19 cellular contexts compared by ENCODE assay signal in the genomic region with DNA sequence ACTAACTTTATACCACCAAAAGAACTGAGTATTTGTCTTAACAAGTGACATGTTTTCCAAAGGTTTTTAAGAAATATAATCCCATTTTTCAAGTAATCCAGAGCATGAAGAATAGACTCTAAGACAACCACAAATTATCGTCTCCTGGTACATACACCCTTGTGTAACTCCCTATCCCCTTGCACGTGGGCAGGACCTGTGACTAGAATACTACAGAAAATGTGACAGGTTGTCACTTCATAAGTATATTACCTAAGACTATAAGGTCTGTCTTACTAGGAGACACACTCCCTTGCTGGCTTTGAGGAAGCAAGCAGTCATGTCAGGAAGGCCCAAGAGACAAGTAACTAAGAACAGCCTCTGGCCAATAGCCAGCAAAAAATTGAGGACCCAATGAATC. TPM values are rescaled to one million over a fixed set of nuclear protein-coding genes. Genes with fewer than 3 reads are reported as not detected.
DNase-seq lines count a peak whose midpoint lies in the region; ATAC-seq and TF ChIP-seq lines count a peak whose summit lies in the region.
"Had no signal": no experiment of that assay in that cellular context is flagged by ENCODE, and none has a peak within 500 bp of the region (broad histone marks: within the 10 kb centered on the region; RNA-seq: fewer than 3 reads in every experiment).

No MANE protein-coding gene starts in this region.

- POLR2A ChIA-PET in Caco-2 (lab: Charles Lee) = no interaction called here
- POLR2A ChIA-PET in HCT116 (lab: Charles Lee) = no interaction called here

- TF ChIP-seq CTCF in Caco-2 (IDR thresholded peaks at IDR 0.05; ENCODE audit: insufficient read depth in 1 of 2, low read depth in 1 of 2, low read length in 1 of 2, severe bottlenecking in 1 of 2, unreplicated experiment in 1 of 2) (no peak), HCT116 (IDR thresholded peaks at IDR 0.05 in 2 of 3, conservative IDR thresholded peaks at IDR 0.05 in 1 of 3; ENCODE audit: borderline replicate concordance in 1 of 3, insufficient read depth in 1 of 3, low read depth in 2 of 3, low read length in 2 of 3) (no peak)

- H2AFZ ChIP-seq in HCT116 (ENCODE audit: low read depth, low read length, poor library complexity, severe bottlenecking) = no peak overlapping the region

- H3K27ac ChIP-seq in HCT116 (ENCODE audit: low read depth, low read length) = no peak overlapping the region
- H3K27ac ChIP-seq: 22Rv1; A549; BLaER1 treated with 17β-estradiol and CSF1 and Interleukin-3, amounts not matched to agents 10 nM and 100 nM; C4-2B had no signal

- RAD21 ChIA-PET in HCT116 (lab: Charles Lee; ENCODE audit: low non-redundant PET in 1 of 2, low total read pairs in 2 of 2, uncharacterized antibody in 2 of 2, unreplicated experiment in 2 of 2) = no interaction called here

- H3K36me3 Mint-ChIP-seq in Caco-2 (ENCODE audit: insufficient read depth, unreplicated experiment) = peaks cover 78% of the 10 kb centered on the region
- peaks cover 86% of the 10 kb centered on the region for H3K36me3 Mint-ChIP-seq in stimulated activated effector memory CD8-positive, alpha-beta T cell treated with anti-CD3 and anti-CD28 coated beads, Interleukin-12 subunit alpha, Interleukin-12 subunit beta, amount 100 ng/mL, for 72 hours

- H3K9me2 ChIP-seq in HCT116 (ENCODE audit: insufficient read depth) = no peaks in the 10 kb centered on the region

- H3K27me3 Mint-ChIP-seq in Caco-2 (ENCODE audit: insufficient read depth, unreplicated experiment) = no peaks in the 10 kb centered on the region
- H3K27me3 Mint-ChIP-seq: B cell; CD4-positive, alpha-beta T cell had no signal

- H3K4me1 ChIP-seq in Caco-2 (no peaks in the 10 kb centered on the region), HCT116 (ENCODE audit: control insufficient read depth in 1 of 2, insufficient read depth in 2 of 2, low read length in 2 of 2) (no peaks in the 10 kb centered on the region)
- H3K4me1 ChIP-seq: A549; BLaER1 treated with 17β-estradiol and CSF1 and Interleukin-3, amounts not matched to agents 10 nM and 100 nM had no signal

- H3K79me2 ChIP-seq in HCT116 (ENCODE audit: insufficient read depth, low read length) = peaks cover 69% of the 10 kb centered on the region

- H3K9ac ChIP-seq in HCT116 (ENCODE audit: low read length) = no peak overlapping the region
- H3K9ac ChIP-seq: BLaER1 treated with 17β-estradiol and CSF1 and Interleukin-3, amounts not matched to agents 10 nM and 100 nM had no signal

- no peaks in the 10 kb centered on the region for H3K9me3 Mint-ChIP-seq in Caco-2 (ENCODE audit: unreplicated experiment)
- no peaks in the 10 kb centered on the region for H3K9me3 Mint-ChIP-seq in stimulated activated effector memory CD8-positive, alpha-beta T cell treated with anti-CD3 and anti-CD28 coated beads, Interleukin-12 subunit alpha, Interleukin-12 subunit beta, amount 100 ng/mL, for 72 hours
- H3K9me3 Mint-ChIP-seq: CD4-positive, alpha-beta T cell; CD8-positive, alpha-beta T cell had no signal

- no peak overlapping the region for H3K27ac Mint-ChIP-seq in Caco-2 (ENCODE audit: unreplicated experiment)
- H3K27ac Mint-ChIP-seq in stimulated activated effector memory CD8-positive, alpha-beta T cell treated with anti-CD3 and anti-CD28 coated beads, Interleukin-12 subunit alpha, Interleukin-12 subunit beta, amount 100 ng/mL, for 72 hours = no peak overlapping the region
- H3K27ac Mint-ChIP-seq: B cell; CD4-positive, alpha-beta T cell; CD8-positive, alpha-beta T cell had no signal

- TSS peak; percentile 3 for BruUV-seq in Caco-2 (replicated peaks; lab: Mats Ljungman, UMichigan)
- BruUV-seq in HCT116 (replicated peaks; lab: Mats Ljungman, UMichigan) = TSS peak; percentile 4

- H3K4me3 Mint-ChIP-seq in Caco-2 (ENCODE audit: unreplicated experiment) = no peak overlapping the region
- no peak overlapping the region for H3K4me3 Mint-ChIP-seq in stimulated activated effector memory CD8-positive, alpha-beta T cell treated with anti-CD3 and anti-CD28 coated beads, Interleukin-12 subunit alpha, Interleukin-12 subunit beta, amount 100 ng/mL, for 72 hours
- H3K4me3 Mint-ChIP-seq: B cell; CD4-positive, alpha-beta T cell; CD8-positive, alpha-beta T cell had no signal

- TF ChIP-seq POLR2A in HCT116 (IDR thresholded peaks at IDR 0.05; ENCODE audit: borderline replicate concordance, extremely low read depth, insufficient read depth, insufficient read length) = no peak

- H3K4me2 ChIP-seq in HCT116 (ENCODE audit: low read length) = no peak overlapping the region
- H3K4me2 ChIP-seq: A549; BLaER1 treated with 17β-estradiol and CSF1 and Interleukin-3, amounts not matched to agents 10 nM and 100 nM had no signal

- H3K4me1 Mint-ChIP-seq in Caco-2 (ENCODE audit: low read depth, unreplicated experiment) = no peaks in the 10 kb centered on the region
- H3K4me1 Mint-ChIP-seq in stimulated activated effector memory CD8-positive, alpha-beta T cell treated with anti-CD3 and anti-CD28 coated beads, Interleukin-12 subunit alpha, Interleukin-12 subunit beta, amount 100 ng/mL, for 72 hours = no peaks in the 10 kb centered on the region
- H3K4me1 Mint-ChIP-seq: B cell had no signal

- H4K20me1 ChIP-seq in HCT116 (ENCODE audit: insufficient read depth) = peaks cover 12% of the 10 kb centered on the region

- DNase-seq in Caco-2 = no peak
- no peak for DNase-seq in HCT116 (ENCODE audit: low read depth, low spot score)
- peak in 34 of 42 donors; percentile 8 to 81 (median 41) for DNase-seq in head of caudate nucleus
- no peak for DNase-seq in iPS-NIHi11 (ENCODE audit: low spot score)
- DNase-seq in DMS53 (lab: John Stamatoyannopoulos, UW) = no peak
- no peak for DNase-seq in stimulated activated effector memory CD8-positive, alpha-beta T cell treated with anti-CD3 and anti-CD28 coated beads, Interleukin-12 subunit alpha, Interleukin-12 subunit beta, amount 100 ng/mL, for 72 hours (ENCODE audit: low spot score in 2 of 2)
- DNase-seq: AML-193; CD4-positive, alpha-beta T cell; CD8-positive, alpha-beta T cell; DMS79; DND-41; EL; GDM1 had no signal

- CTCF ChIA-PET in Caco-2 (lab: Charles Lee) (no interaction called here), HCT116 (lab: Charles Lee) (no interaction called here)

- H3K4me3 ChIP-seq in Caco-2 (ENCODE audit: low read depth, low read length) (no peak overlapping the region), HCT116 (replicated peaks in 1 of 2; ENCODE audit: low read depth in 1 of 2, low read length in 2 of 2) (no peak overlapping the region)
- H3K4me3 ChIP-seq: A549; BLaER1 treated with 17β-estradiol and CSF1 and Interleukin-3, amounts not matched to agents 10 nM and 100 nM; GM12878 had no signal

- no peak for TF ChIP-seq RAD21 in HCT116 (IDR thresholded peaks at IDR 0.05; ENCODE audit: low read depth)

- H3K9me3 ChIP-seq in Caco-2 = no peaks in the 10 kb centered on the region
- no peaks in the 10 kb centered on the region for H3K9me3 ChIP-seq in HCT116 (ENCODE audit: control insufficient read depth in 1 of 2, insufficient read depth in 1 of 2, low read depth in 1 of 2, low read length in 2 of 2)
- H3K9me3 ChIP-seq: A549 had no signal

- no peaks in the 10 kb centered on the region for H3K27me3 ChIP-seq in Caco-2 (replicated peaks; ENCODE audit: control insufficient read depth, insufficient read depth, low read length)
- H3K27me3 ChIP-seq in HCT116 (ENCODE audit: insufficient read depth, low read length) = no peaks in the 10 kb centered on the region
- H3K27me3 ChIP-seq: BLaER1 treated with 17β-estradiol and CSF1 and Interleukin-3, amounts not matched to agents 10 nM and 100 nM had no signal

- intact Hi-C loops in Caco-2 (cut with micrococcal nuclease; ENCODE audit: unreplicated experiment) (no loop called here), HCT116 (cut with micrococcal nuclease) (no loop called here), head of caudate nucleus (cut with DNase I) (no loop called here)

- H3K36me3 ChIP-seq in Caco-2 (ENCODE audit: control insufficient read depth, insufficient read depth, low read length) = no peaks in the 10 kb centered on the region; the same call in 1 of the 2 replicates
- H3K36me3 ChIP-seq in HCT116 (ENCODE audit: control insufficient read depth in 1 of 2, insufficient read depth in 2 of 2, low read length in 2 of 2) = peaks cover 48 to 54% of the 10 kb centered on the region in 2 experiments

- ATAC-seq in HCT116 = no peak
- no peak for ATAC-seq in stimulated activated effector memory CD8-positive, alpha-beta T cell treated with anti-CD3 and anti-CD28 coated beads, Interleukin-12 subunit alpha, Interleukin-12 subunit beta, amount 100 ng/mL, for 72 hours
- ATAC-seq: A549; CD8-positive, alpha-beta T cell; GM12878 had no signal

TF ChIP-seq in HCT116, 20 proteins besides CTCF, POLR2A, EP300 and RAD21 (continues in another document):
- no peak for TF ChIP-seq SRF (IDR thresholded peaks at IDR 0.05; ENCODE audit: low read depth)
- no peak for TF ChIP-seq CEBPB (IDR thresholded peaks at IDR 0.05; ENCODE audit: low read depth)
- TF ChIP-seq FOSL1 (IDR thresholded peaks at IDR 0.05; ENCODE audit: low read depth) = no peak

RNA-seq across cellular contexts. Expression of a gene that starts 8.3 kb away (rescaled TPM):
- total RNA-seq in Caco-2 (2022) (20.6 and 27.2 TPM in 2 replicates), HCT116 (2021; ENCODE audit: unreplicated experiment) (23.3 TPM)
- 13.4 and 15.4 TPM in 2 replicates for polyA plus RNA-seq in HCT116 (2012)

RNA-seq across cellular contexts. Expression of a gene that starts 19.1 kb away (rescaled TPM):
- total RNA-seq in Caco-2 (2022) (111 and 118 TPM in 2 replicates), HCT116 (2021; ENCODE audit: unreplicated experiment) (77.0 TPM)
- polyA plus RNA-seq in HCT116 (2012) = 66.0 and 74.8 TPM in 2 replicates

RNA-seq across cellular contexts. Expression of a gene that starts 29.4 kb away (rescaled TPM):
- 41.1 and 49.4 TPM in 2 replicates for total RNA-seq in Caco-2 (2022)
- 51.8 TPM for total RNA-seq in HCT116 (2021; ENCODE audit: unreplicated experiment)
- polyA plus RNA-seq in HCT116 (2012) = 36.1 and 46.7 TPM in 2 replicates

Comparison
In these comparisons a context has a peak if more than half of its experiments do, and no peak if none do; other contexts are left out.
1. DNase-seq: peak in head of caudate nucleus (34 of 42); none in Caco-2 (0 of 2), HCT116 (single experiment), iPS-NIHi11 (single experiment), DMS53 (single experiment) and stimulated activated effector memory CD8-positive, alpha-beta T cell treated with anti-CD3 and anti-CD28 coated beads, Interleukin-12 subunit alpha, Interleukin-12 subunit beta, amount 100 ng/mL, for 72 hours (0 of 2).